In the genomic region with DNA sequence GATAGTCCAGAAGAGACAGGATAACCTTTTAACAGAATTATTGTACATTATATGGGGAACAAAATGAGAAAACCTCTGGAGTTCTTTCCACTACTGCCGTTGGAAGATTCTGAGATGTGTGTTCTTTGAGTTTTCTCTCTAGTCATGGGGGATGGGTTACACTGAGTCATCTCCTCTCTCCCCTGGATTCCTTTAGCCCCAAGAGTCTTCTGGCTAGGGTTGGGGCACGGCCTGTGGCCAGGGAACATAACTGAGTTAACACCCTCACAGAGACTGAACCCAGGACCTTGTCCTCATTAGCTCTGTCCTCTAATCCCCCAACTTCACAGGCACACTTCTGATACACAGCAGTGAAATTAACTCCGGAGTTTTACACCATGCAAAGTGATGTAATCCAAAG, we compare ENCODE assay signal across 19 cellular contexts.
DNase-seq lines count a peak whose midpoint lies in the region; ATAC-seq and TF ChIP-seq lines count a peak whose summit lies in the region.
"Had no signal": no experiment of that assay in that cellular context is flagged by ENCODE, and none has a peak within 500 bp of the region (broad histone marks: within the 10 kb centered on the region; RNA-seq: fewer than 3 reads in every experiment).

No MANE protein-coding gene starts in this region.

- no peak overlapping the region for H3K9ac ChIP-seq in subcutaneous abdominal adipose tissue (ENCODE audit: low read length in 5 of 5)
- H3K9ac ChIP-seq: SK-N-SH had no signal

- TF ChIP-seq POLR2A in erythroblast (IDR thresholded peaks at IDR 0.05; ENCODE audit: low read length) = no peak

- H3K4me3 ChIP-seq in subcutaneous abdominal adipose tissue (ENCODE audit: low read depth in 1 of 5, low read length in 5 of 5) (no peak overlapping the region), H7 (ENCODE audit: insufficient read depth, low read depth, low read length) (no peak overlapping the region)

- no peaks in the 10 kb centered on the region for H3K9me3 ChIP-seq in subcutaneous abdominal adipose tissue (ENCODE audit: control insufficient read depth in 5 of 5, low read length in 5 of 5)
- H3K9me3 ChIP-seq: BE2C, SK-N-SH had no signal

- H3K27me3 ChIP-seq in subcutaneous abdominal adipose tissue (ENCODE audit: control insufficient read depth in 5 of 5, insufficient read depth in 4 of 5, low read length in 5 of 5) = no peaks in the 10 kb centered on the region
- no peaks in the 10 kb centered on the region for H3K27me3 ChIP-seq in H7 (ENCODE audit: control insufficient read depth, insufficient read depth, low read length)
- H3K27me3 ChIP-seq: BE2C had no signal

- H3K4me1 ChIP-seq in subcutaneous abdominal adipose tissue (ENCODE audit: control insufficient read depth in 5 of 5, insufficient read depth in 5 of 5, low read length in 5 of 5) = peaks cover 0 to 14% (median 10%) of the 10 kb centered on the region in 5 donors
- H3K4me1 ChIP-seq: BE2C had no signal

- DNase-seq in HT1080 (ENCODE audit: low read depth) (peak; percentile 38), astrocyte of the hippocampus (ENCODE audit: low read depth, low spot score) (peak; percentile 1), myocyte (ENCODE audit: low read depth) (peak; percentile 41), erythroblast (lab: John Stamatoyannopoulos, UW) (no peak), H7 (no peak)
- DNase-seq: BE2C; CD4-positive, CD25-positive, alpha-beta regulatory T cell; COR-L47; DMS79; Kasumi-1; NCI-H1092 treated with DMSO at 0.1 percent for 48 hours; NCI-H1436 treated with DMSO at 0.1 percent for 48 hours; NCI-H1930; NK-92 treated with Interleukin-12 subunit alpha and Interleukin-12 subunit beta, amount 100 ng/mL, for 24 hours; SIG-M5; SK-N-SH had no signal

- ATAC-seq in HG03521 (IDR thresholded peaks at IDR 0.05; ENCODE audit: unreplicated experiment) = no peak
- ATAC-seq: Panc1 had no signal

- H3K36me3 ChIP-seq in subcutaneous abdominal adipose tissue (ENCODE audit: control insufficient read depth in 5 of 5, insufficient read depth in 5 of 5, low read length in 5 of 5) = no peaks in the 10 kb centered on the region
- no peaks in the 10 kb centered on the region for H3K36me3 ChIP-seq in H7 (replicated peaks; ENCODE audit: control insufficient read depth, insufficient read depth, low read length)
- H3K36me3 ChIP-seq: BE2C had no signal

- peak overlapping the region; percentile 20 for H3K27ac ChIP-seq in subcutaneous abdominal adipose tissue (ENCODE audit: low read depth, low read length)

Comparison
In these comparisons a context has a peak if more than half of its experiments do, and no peak if none do; other contexts are left out.
1. DNase-seq: peak in HT1080 (single experiment), astrocyte of the hippocampus (single experiment) and myocyte (single experiment); none in erythroblast (0 of 2) and H7 (single experiment).